In genomic region chr21:43190544-43191340, GRCh38 we compare ENCODE assay signal across 1 cellular context.
TF ChIP-seq lines count a peak whose summit lies in the region.

No MANE protein-coding gene starts in this region.

TF ChIP-seq in WTC11, 78 proteins besides CTCF, POLR2A, EP300 and RAD21 (continued from another document):
- TF ChIP-seq, protein P1, sequence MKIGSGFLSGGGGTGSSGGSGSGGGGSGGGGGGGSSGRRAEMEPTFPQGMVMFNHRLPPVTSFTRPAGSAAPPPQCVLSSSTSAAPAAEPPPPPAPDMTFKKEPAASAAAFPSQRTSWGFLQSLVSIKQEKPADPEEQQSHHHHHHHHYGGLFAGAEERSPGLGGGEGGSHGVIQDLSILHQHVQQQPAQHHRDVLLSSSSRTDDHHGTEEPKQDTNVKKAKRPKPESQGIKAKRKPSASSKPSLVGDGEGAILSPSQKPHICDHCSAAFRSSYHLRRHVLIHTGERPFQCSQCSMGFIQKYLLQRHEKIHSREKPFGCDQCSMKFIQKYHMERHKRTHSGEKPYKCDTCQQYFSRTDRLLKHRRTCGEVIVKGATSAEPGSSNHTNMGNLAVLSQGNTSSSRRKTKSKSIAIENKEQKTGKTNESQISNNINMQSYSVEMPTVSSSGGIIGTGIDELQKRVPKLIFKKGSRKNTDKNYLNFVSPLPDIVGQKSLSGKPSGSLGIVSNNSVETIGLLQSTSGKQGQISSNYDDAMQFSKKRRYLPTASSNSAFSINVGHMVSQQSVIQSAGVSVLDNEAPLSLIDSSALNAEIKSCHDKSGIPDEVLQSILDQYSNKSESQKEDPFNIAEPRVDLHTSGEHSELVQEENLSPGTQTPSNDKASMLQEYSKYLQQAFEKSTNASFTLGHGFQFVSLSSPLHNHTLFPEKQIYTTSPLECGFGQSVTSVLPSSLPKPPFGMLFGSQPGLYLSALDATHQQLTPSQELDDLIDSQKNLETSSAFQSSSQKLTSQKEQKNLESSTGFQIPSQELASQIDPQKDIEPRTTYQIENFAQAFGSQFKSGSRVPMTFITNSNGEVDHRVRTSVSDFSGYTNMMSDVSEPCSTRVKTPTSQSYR (CRISPR knock-in tag; IDR thresholded peaks at IDR 0.05) = no peak
- TF ChIP-seq OVOL2 (CRISPR knock-in tag; IDR thresholded peaks at IDR 0.05; ENCODE audit: borderline replicate concordance) (no peak), FOXK1 (CRISPR knock-in tag; IDR thresholded peaks at IDR 0.05) (no peak)
- TF ChIP-seq, protein P2, sequence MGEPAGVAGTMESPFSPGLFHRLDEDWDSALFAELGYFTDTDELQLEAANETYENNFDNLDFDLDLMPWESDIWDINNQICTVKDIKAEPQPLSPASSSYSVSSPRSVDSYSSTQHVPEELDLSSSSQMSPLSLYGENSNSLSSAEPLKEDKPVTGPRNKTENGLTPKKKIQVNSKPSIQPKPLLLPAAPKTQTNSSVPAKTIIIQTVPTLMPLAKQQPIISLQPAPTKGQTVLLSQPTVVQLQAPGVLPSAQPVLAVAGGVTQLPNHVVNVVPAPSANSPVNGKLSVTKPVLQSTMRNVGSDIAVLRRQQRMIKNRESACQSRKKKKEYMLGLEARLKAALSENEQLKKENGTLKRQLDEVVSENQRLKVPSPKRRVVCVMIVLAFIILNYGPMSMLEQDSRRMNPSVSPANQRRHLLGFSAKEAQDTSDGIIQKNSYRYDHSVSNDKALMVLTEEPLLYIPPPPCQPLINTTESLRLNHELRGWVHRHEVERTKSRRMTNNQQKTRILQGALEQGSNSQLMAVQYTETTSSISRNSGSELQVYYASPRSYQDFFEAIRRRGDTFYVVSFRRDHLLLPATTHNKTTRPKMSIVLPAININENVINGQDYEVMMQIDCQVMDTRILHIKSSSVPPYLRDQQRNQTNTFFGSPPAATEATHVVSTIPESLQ (CRISPR knock-in tag; IDR thresholded peaks at IDR 0.05) = no peak
